Comparison of ENCODE assay signal across 8 cellular contexts in genomic region chr2:106582431-106583143, GRCh38.
DNase-seq lines count a peak whose midpoint lies in the region; ATAC-seq and TF ChIP-seq lines count a peak whose summit lies in the region.

No MANE protein-coding gene starts in this region.

- H3K4me1 ChIP-seq in transverse colon = peaks cover 2 to 8% (median 5%) of the 10 kb centered on the region in 4 donors

- H3K9me3 Mint-ChIP-seq in activated naive CD4-positive, alpha-beta T cell treated with anti-CD3 and anti-CD28 coated beads for 36 hours = no peaks in the 10 kb centered on the region
- no peaks in the 10 kb centered on the region for H3K9me3 Mint-ChIP-seq in osteocyte (ENCODE audit: unreplicated experiment)

- no peak for TF ChIP-seq EP300 in transverse colon (IDR thresholded peaks at IDR 0.05; ENCODE audit: low read depth)

- ATAC-seq in GM21825 (IDR thresholded peaks at IDR 0.05; ENCODE audit: unreplicated experiment) = peak; percentile 56

- H3K27me3 ChIP-seq in transverse colon = peaks cover 39% of the 10 kb centered on the region

- H3K27ac ChIP-seq in transverse colon = no peak overlapping the region

- peaks cover 16% of the 10 kb centered on the region for H3K4me1 Mint-ChIP-seq in activated naive CD4-positive, alpha-beta T cell treated with anti-CD3 and anti-CD28 coated beads for 36 hours (ENCODE audit: low read depth)
- peaks cover 16% of the 10 kb centered on the region for H3K4me1 Mint-ChIP-seq in osteocyte (ENCODE audit: unreplicated experiment)

- in situ Hi-C loops in transverse colon (cut with MboI; ENCODE audit: low pct_ligation_motif_present in 1 of 4, low pct_unique_long_range_greater_than_20kb in 1 of 4, low sequenced_read_pairs in 3 of 4) = loop anchor here in 1 of 4 donors (25.0 kb wide), 1 partner anchor 470 kb away; no protein-coding TSS in a partner anchor

- DNase-seq in Daoy (ENCODE audit: low read depth) (peak; percentile 81), Kasumi-1 (lab: John Stamatoyannopoulos, UW) (peak; percentile 78 to 83), SHP77 (lab: John Stamatoyannopoulos, UW) (peak; percentile 64 to 76), glomerular endothelial cell (ENCODE audit: extremely low read depth, low read depth, low spot score) (peak; percentile 67), osteocyte (ENCODE audit: extremely low spot score, unreplicated experiment) (peak; percentile 91), transverse colon (peak; percentile 76)
- peak; percentile 75 for DNase-seq in activated naive CD4-positive, alpha-beta T cell treated with anti-CD3 and anti-CD28 coated beads for 36 hours

- H3K4me3 ChIP-seq in transverse colon = peak overlapping the region in 2 of 4 donors; percentile 17 to 42

- no peak for TF ChIP-seq POLR2A in transverse colon (IDR thresholded peaks at IDR 0.05)

- intact Hi-C loops in activated naive CD4-positive, alpha-beta T cell treated with anti-CD3 and anti-CD28 coated beads for 36 hours (cut with micrococcal nuclease) = loop anchor here (1.0 to 5.0 kb wide), 4 partner anchors 16 to 478 kb away; no protein-coding TSS in a partner anchor
- intact Hi-C loops in transverse colon (cut with DNase I; ENCODE audit: low total_unique reads) = no loop called here

- WGBS in transverse colon (ENCODE audit: low coverage in 1 of 2), 2 donors = 8 to 13% methylated on average over 11 to 14 of the region's 14 CpGs

- no peaks in the 10 kb centered on the region for H3K36me3 Mint-ChIP-seq in activated naive CD4-positive, alpha-beta T cell treated with anti-CD3 and anti-CD28 coated beads for 36 hours (ENCODE audit: low read depth)
- H3K36me3 Mint-ChIP-seq in osteocyte (ENCODE audit: unreplicated experiment) = no peaks in the 10 kb centered on the region

- TF ChIP-seq CTCF in osteocyte (IDR thresholded peaks at IDR 0.05) (peak; percentile 85), transverse colon (IDR thresholded peaks at IDR 0.05) (peak; percentile 63 to 80 (median 72))

- CTCF ChIA-PET in activated naive CD4-positive, alpha-beta T cell treated with anti-CD3 and anti-CD28 coated beads for 36 hours (lab: Charles Lee) = interaction anchor here (0.6 to 4.8 kb wide), 28 partner anchors 8 to 516 kb away, joined by 3 to 32 read pairs (median 4); no protein-coding TSS in a partner anchor

- H3K27ac Mint-ChIP-seq in activated naive CD4-positive, alpha-beta T cell treated with anti-CD3 and anti-CD28 coated beads for 36 hours = no peak overlapping the region
- H3K27ac Mint-ChIP-seq in osteocyte (ENCODE audit: unreplicated experiment) = peak overlapping the region; percentile 31

- no peaks in the 10 kb centered on the region for H3K36me3 ChIP-seq in transverse colon

- H3K27me3 Mint-ChIP-seq in activated naive CD4-positive, alpha-beta T cell treated with anti-CD3 and anti-CD28 coated beads for 36 hours (ENCODE audit: low read depth) = peaks cover 35% of the 10 kb centered on the region
- peaks cover 54% of the 10 kb centered on the region for H3K27me3 Mint-ChIP-seq in osteocyte (ENCODE audit: unreplicated experiment)

- H3K9me3 ChIP-seq in transverse colon = no peaks in the 10 kb centered on the region

- H3K4me3 Mint-ChIP-seq in activated naive CD4-positive, alpha-beta T cell treated with anti-CD3 and anti-CD28 coated beads for 36 hours = peak overlapping the region; percentile 80
- H3K4me3 Mint-ChIP-seq in osteocyte (ENCODE audit: unreplicated experiment) = peak overlapping the region; percentile 73
